In genomic region chr1:24044672-24045071, GRCh38 we compare ENCODE assay signal across 5 cellular contexts.
A peak's percentile ranks its signal among the peaks of the same experiment; 100 is the strongest.
DNase-seq lines count a peak whose midpoint lies in the region; ATAC-seq, FAIRE-seq and TF ChIP-seq lines count a peak whose summit lies in the region.
"Not testable (repeated sequence)": the region's sequence is repeated elsewhere in the genome, so short reads cannot be mapped to it uniquely, and the experiment has no call there.

No MANE protein-coding gene starts in this region.

- not testable (repeated sequence) for DNase-seq in HEK293T (ENCODE audit: extremely low spot score); RWPE1 (ENCODE audit: low spot score); K562 (ENCODE audit: extremely low read depth in 1 of 4, low spot score in 3 of 4); neural progenitor cell (ENCODE audit: low spot score)

- peak overlapping the region; percentile 9 for H3K4me3 Mint-ChIP-seq in neural progenitor cell

- TF ChIP-seq RAD21 in K562 (CRISPR knock-in tag; conservative IDR thresholded peaks at IDR 0.05 in 1 of 2, IDR thresholded peaks at IDR 0.05 in 1 of 2): not testable (repeated sequence)

- H3K9me3 Mint-ChIP-seq in neural progenitor cell: not testable (repeated sequence)

- H3K4me3 ChIP-seq in HEK293 (ENCODE audit: low read depth, low read length); K562; neural progenitor cell: not testable (repeated sequence)

- POLR2A ChIA-PET in HEK293 (lab: Yijun Ruan, JAX): interaction anchor here (0.6 kb wide), 1 partner anchor 8 kb away, joined by 4 read pairs; no protein-coding TSS in a partner anchor
- POLR2A ChIA-PET in HEK293T (lab: Yijun Ruan, JAX): interaction anchor here (2.6 kb wide), 1 partner anchor 64 kb away, joined by 12 read pairs; the partner anchor contains the start of gene SRSF10
- POLR2A ChIA-PET in RWPE1 (lab: Yijun Ruan, JAX; ENCODE audit: low non-redundant PET): not testable (repeated sequence)
- POLR2A ChIA-PET in K562 (lab: Yijun Ruan, JAX): interaction anchor here (0.6 to 1.5 kb wide), 2 partner anchors 8 to 10 kb away, joined by 3 to 4 read pairs; no protein-coding TSS in a partner anchor

- WGBS in K562 (ENCODE audit: insufficient coverage, low coverage, missing lambda C conversion rate): 18% methylated on average over 4 of the region's 5 CpGs

- H2AFZ ChIP-seq in K562 (ENCODE audit: low read depth, low read length); neural progenitor cell (replicated peaks): not testable (repeated sequence)

- H3K36me3 ChIP-seq in HEK293 (ENCODE audit: control insufficient read depth in 2 of 2, insufficient read depth in 1 of 2, low read length in 2 of 2); K562 (ENCODE audit: control insufficient read depth, insufficient read depth, low read length); neural progenitor cell: not testable (repeated sequence)

- not testable (repeated sequence) for H3K9me3 ChIP-seq in HEK293 (ENCODE audit: control insufficient read depth, insufficient read depth, low read depth, low read length); K562 (replicated peaks; ENCODE audit: control insufficient read depth, insufficient read depth, low read depth, low read length); neural progenitor cell (ENCODE audit: low read depth)

- H3K4me2 ChIP-seq in K562 (ENCODE audit: insufficient read depth, low read length); neural progenitor cell: not testable (repeated sequence)

- ATAC-seq in K562: not testable (repeated sequence)

- H4K20me1 ChIP-seq in K562 (replicated peaks; ENCODE audit: control insufficient read depth, insufficient read depth, low read length); neural progenitor cell (ENCODE audit: low read depth): not testable (repeated sequence)

- TF ChIP-seq CTCF in HEK293 (tag by site-specific recombination; IDR thresholded peaks at IDR 0.05); RWPE1 (conservative IDR thresholded peaks at IDR 0.05; ENCODE audit: low read depth); K562 (IDR thresholded peaks at IDR 0.05 in 2 of 3, conservative IDR thresholded peaks at IDR 0.05 in 1 of 3; ENCODE audit: insufficient read depth in 2 of 3, low read depth in 1 of 3, low read length in 3 of 3); neural progenitor cell (IDR thresholded peaks at IDR 0.05): not testable (repeated sequence)

- CTCF ChIA-PET in HEK293 (lab: Yijun Ruan, JAX) (interaction anchor here (0.7 kb wide), 1 partner anchor 41 kb away, joined by 3 read pairs; no protein-coding TSS in a partner anchor), HEK293T (lab: Yijun Ruan, JAX) (interaction anchor here (0.7 kb wide), 1 partner anchor 392 kb away, joined by 3 read pairs; no protein-coding TSS in a partner anchor), K562 (lab: Yijun Ruan, JAX; ENCODE audit: low intra/inter-chr PET ratio) (interaction anchor here (0.7 kb wide), 1 partner anchor 80 kb away, joined by 4 read pairs; no protein-coding TSS in a partner anchor)
- CTCF ChIA-PET in RWPE1 (lab: Yijun Ruan, JAX): not testable (repeated sequence)

- peaks cover 4 to 11% of the 10 kb centered on the region in 2 experiments; a peak in 2 of 5 replicates for H3K27me3 ChIP-seq in K562 (ENCODE audit: control insufficient read depth in 2 of 2, insufficient read depth in 2 of 2, low read length in 2 of 2)
- not testable (repeated sequence) for H3K27me3 ChIP-seq in neural progenitor cell

- peaks cover 30% of the 10 kb centered on the region for H3K4me1 ChIP-seq in HEK293 (ENCODE audit: control insufficient read depth, insufficient read depth, low read length)
- H3K4me1 ChIP-seq in K562 (replicated peaks in 1 of 2; ENCODE audit: control insufficient read depth in 2 of 2, insufficient read depth in 2 of 2, low read length in 2 of 2); neural progenitor cell: not testable (repeated sequence)

- H3K36me3 Mint-ChIP-seq in neural progenitor cell: not testable (repeated sequence)

- not testable (repeated sequence) for H3K27ac ChIP-seq in HEK293 (ENCODE audit: extremely low read depth, low read depth, low read length); K562 (ENCODE audit: extremely low read depth, low read depth, low read length); neural progenitor cell
- peak overlapping the region; percentile 86; the same call in 1 of the 2 replicates for H3K27ac ChIP-seq in RWPE1

- H3K79me2 ChIP-seq in K562 (ENCODE audit: control insufficient read depth, insufficient read depth, low read length); neural progenitor cell (ENCODE audit: low read depth): not testable (repeated sequence)

- FAIRE-seq in K562 (lab: Jason Lieb, UNC): not testable (repeated sequence)

- H3K27me3 Mint-ChIP-seq in neural progenitor cell (ENCODE audit: insufficient read depth, low read depth): not testable (repeated sequence)

- not testable (repeated sequence) for H3K9me1 ChIP-seq in K562 (ENCODE audit: control insufficient read depth, insufficient read depth, low read length)

- in situ Hi-C loops in K562 (cut with MboI): not testable (repeated sequence)

- intact Hi-C loops in K562 (cut with micrococcal nuclease): not testable (repeated sequence)

- not testable (repeated sequence) for TF ChIP-seq POLR2A in K562 (conservative IDR thresholded peaks at IDR 0.05)

- H3K27ac Mint-ChIP-seq in neural progenitor cell: not testable (repeated sequence)

- peaks cover 19% of the 10 kb centered on the region for H3K4me1 Mint-ChIP-seq in neural progenitor cell

- H3K9ac ChIP-seq in K562 (ENCODE audit: insufficient read depth in 1 of 2, low read depth in 2 of 2, low read length in 2 of 2); neural progenitor cell: not testable (repeated sequence)

- BruUV-seq in K562 (replicated peaks; lab: Mats Ljungman, UMichigan): not testable (repeated sequence)

- TF ChIP-seq EP300 in K562 (IDR thresholded peaks at IDR 0.05; ENCODE audit: low read length): not testable (repeated sequence)

- not testable (repeated sequence) for H3F3A ChIP-seq in neural progenitor cell (ENCODE audit: low read depth)

TF ChIP-seq in HEK293, 187 proteins besides CTCF, POLR2A, EP300 and RAD21:
- TF ChIP-seq ZNF146 (tag by site-specific recombination; IDR thresholded peaks at IDR 0.05): peak; percentile 97
- TF ChIP-seq, protein P1, sequence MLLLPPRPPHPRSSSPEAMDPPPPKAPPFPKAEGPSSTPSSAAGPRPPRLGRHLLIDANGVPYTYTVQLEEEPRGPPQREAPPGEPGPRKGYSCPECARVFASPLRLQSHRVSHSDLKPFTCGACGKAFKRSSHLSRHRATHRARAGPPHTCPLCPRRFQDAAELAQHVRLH (tag by site-specific recombination; IDR thresholded peaks at IDR 0.05): peak; percentile 83; the same call in 1 of the 2 replicates

TF ChIP-seq in HEK293T, 16 proteins besides CTCF, POLR2A, EP300 and RAD21:
- peak; percentile 52; the same call in 1 of the 2 replicates for TF ChIP-seq ZNF384 (IDR thresholded peaks at IDR 0.05)

TF ChIP-seq in K562, 482 proteins besides CTCF, POLR2A, EP300 and RAD21:
- TF ChIP-seq ZNF146 (CRISPR knock-in tag; IDR thresholded peaks at IDR 0.05; ENCODE audit: unreplicated experiment): peak; percentile 51
